31 cellular contexts compared by ENCODE assay signal in the genomic region with DNA sequence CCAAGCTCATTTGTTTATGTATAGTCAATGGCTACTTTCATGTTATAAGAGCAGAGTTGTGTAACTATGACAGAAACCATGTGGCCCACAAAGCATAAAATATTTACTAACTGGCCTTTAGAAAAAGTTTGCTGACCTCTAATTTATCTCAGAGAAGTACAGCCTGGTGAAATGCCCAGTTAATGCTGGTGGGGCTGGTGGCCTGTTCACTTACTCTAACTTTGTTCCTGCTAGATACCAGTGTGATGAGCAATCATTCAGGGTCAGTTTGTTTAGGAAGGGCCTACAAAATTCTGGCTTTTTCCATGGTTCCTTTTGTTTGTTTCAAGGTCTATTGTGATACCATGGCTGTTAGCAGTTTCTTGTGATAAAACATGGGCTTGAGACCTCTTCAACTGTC.
"Had no signal": no experiment of that assay in that cellular context is flagged by ENCODE, and none has a peak within 500 bp of the region (broad histone marks: within the 10 kb centered on the region; RNA-seq: fewer than 3 reads in every experiment).

No MANE protein-coding gene starts in this region.

- DNase-seq: activated CD4-positive, alpha-beta T cell treated with anti-CD3 and anti-CD28 coated beads for 4 hours; activated CD4-positive, alpha-beta T cell treated with anti-CD3 and anti-CD28 coated beads, Interleukin-2, amount 50 U/mL, for 4 hours; activated effector memory CD4-positive, alpha-beta T cell treated with Interleukin-2 at 50 U/mL for 16 hours; activated naive CD4-positive, alpha-beta T cell treated with anti-CD3 and anti-CD28 coated beads, Interleukin-2, amount 10 ng/mL, durations not matched to agents 7 days and 5 days; activated naive CD8-positive, alpha-beta T cell treated with anti-CD3 and anti-CD28 coated beads, Interleukin-2, amount 10 ng/mL, durations not matched to agents 7 days and 5 days; anterior cingulate cortex; body of pancreas; cerebellar nuclear complex; colonic mucosa; dorsolateral prefrontal cortex; effector memory CD4-positive, alpha-beta T cell; erythroblast; hippocampal formation; left colon; midbrain; naive thymus-derived CD8-positive, alpha-beta T cell; occipital lobe; psoas muscle; stimulated activated CD4-positive, alpha-beta T cell treated with anti-CD3 and anti-CD28 coated beads, Interleukin-2, amount 100 ng/mL, for 48 hours; stimulated activated naive CD4-positive, alpha-beta T cell treated with Interleukin-2 at 50 U/mL for 16 hours; SW 1271; T-helper 9 cell had no signal

- H3K4me1 ChIP-seq: body of pancreas, colonic mucosa, gastroesophageal sphincter, parathyroid adenoma, psoas muscle, right atrium auricular region, tibial nerve had no signal

- H3K27me3 ChIP-seq: body of pancreas, cardiac muscle cell, colonic mucosa, gastroesophageal sphincter, right atrium auricular region, tibial nerve had no signal

- H3K9ac ChIP-seq: parathyroid adenoma had no signal

- H3K9me3 ChIP-seq: body of pancreas, colonic mucosa, psoas muscle had no signal

- H2AFZ ChIP-seq: parathyroid adenoma had no signal

- FAIRE-seq: keratinocyte, TTC549, urothelium cell line had no signal

- H3K27ac ChIP-seq: body of pancreas, cardiac muscle cell, colonic mucosa, dorsolateral prefrontal cortex, gastroesophageal sphincter, parathyroid adenoma, psoas muscle, right atrium auricular region, tibial nerve, VCaP had no signal

- H3K4me3 ChIP-seq: body of pancreas, cardiac muscle cell, colonic mucosa, dorsolateral prefrontal cortex, gastroesophageal sphincter, psoas muscle, right atrium auricular region, tibial nerve had no signal

- H3K36me3 ChIP-seq: cardiac muscle cell, colonic mucosa, gastroesophageal sphincter, right atrium auricular region, tibial nerve had no signal
